Comparison of ENCODE assay signal across 8 cellular contexts in the genomic region with DNA sequence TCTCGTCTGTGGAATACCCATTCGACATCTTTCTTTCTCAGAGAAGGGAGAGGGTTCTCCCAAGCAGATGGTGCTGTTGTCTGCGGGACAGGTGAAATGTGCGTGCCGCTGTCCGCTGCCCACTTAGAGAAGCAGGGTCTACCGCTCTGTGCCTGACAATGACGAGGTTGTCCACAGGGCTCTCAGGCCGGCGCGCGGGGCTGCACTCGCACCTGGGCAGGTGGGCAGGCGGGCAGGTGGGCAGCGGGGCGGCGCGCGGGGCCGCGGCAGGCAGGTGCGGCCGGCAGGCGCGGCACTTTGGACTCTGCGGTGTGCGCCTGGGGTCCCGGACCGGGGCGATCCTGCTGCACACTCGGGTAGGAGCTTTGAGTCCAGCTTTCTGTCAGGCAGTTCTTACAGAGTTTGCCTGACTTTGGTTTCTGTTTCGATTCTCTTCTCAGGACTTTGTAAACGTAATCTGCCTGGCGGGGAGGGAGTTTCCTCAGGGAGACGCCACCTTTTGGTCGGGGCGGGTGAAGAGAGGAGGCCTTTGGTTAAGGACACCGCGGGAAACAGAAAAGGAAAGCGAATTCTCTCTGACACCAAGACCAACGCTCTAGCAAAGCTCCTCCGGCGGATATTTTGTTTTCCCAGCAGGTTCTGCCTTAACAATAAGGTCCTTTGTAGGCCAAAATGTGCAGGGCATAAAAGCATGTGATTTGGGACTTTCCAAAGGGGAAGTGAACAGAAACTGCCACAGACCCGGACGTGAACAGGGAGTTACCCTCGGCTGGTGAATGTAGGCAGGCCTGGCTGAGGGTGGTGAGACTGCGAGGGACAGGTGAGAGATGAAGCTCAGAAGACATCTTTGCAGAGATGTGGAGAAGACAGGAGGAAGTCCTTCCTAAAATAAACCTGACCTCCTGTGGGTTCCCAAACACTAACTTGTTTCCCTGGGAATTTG. TPM values are rescaled to one million over a fixed set of nuclear protein-coding genes. Genes with fewer than 3 reads are reported as not detected.
DNase-seq lines count a peak whose midpoint lies in the region; ATAC-seq and TF ChIP-seq lines count a peak whose summit lies in the region.

A gene (minus strand): TSS at position 405 of the 943 bp plus-strand sequence. CDS start 377 bp downstream, at position 28.

- H3K27ac Mint-ChIP-seq in T-helper 2 cell treated with Interferon-gamma antibody and Interleukin-4, amounts not matched to agents 5 μg/mL and 100 μg/mL, for 36 hours, result peak within 1 kb of the TSS; percentile 96

- WGBS in right cardiac atrium, result 1% methylated on average over 47 of the region's 47 CpGs

- DNase-seq in NB4 (ENCODE audit: low read depth), result peak; percentile 93
- DNase-seq in T-helper 2 cell treated with Interferon-gamma antibody and Interleukin-4, amounts not matched to agents 5 μg/mL and 100 μg/mL, for 36 hours (ENCODE audit: low spot score), result peak; percentile 79
- peak in 51 of 58 donors; percentile 5 to 72 (median 46) for DNase-seq in anterior cingulate cortex (lab: John Stamatoyannopoulos, UW)
- peak; percentile 84 to 91 (median 85) for DNase-seq in right cardiac atrium
- peak; percentile 80 for DNase-seq in putamen (ENCODE audit: low spot score)
- peak in 1 of 2 donors; percentile 93 for DNase-seq in vagina (ENCODE audit: extremely low spot score in 2 of 2)

- TF ChIP-seq POLR2A in NB4 (IDR thresholded peaks at IDR 0.05; ENCODE audit: extremely low read depth, insufficient read length) (no peak), vagina (IDR thresholded peaks at IDR 0.05) (no peak)

- peaks cover 44% of the 10 kb centered on the region for H3K4me1 Mint-ChIP-seq in T-helper 2 cell treated with Interferon-gamma antibody and Interleukin-4, amounts not matched to agents 5 μg/mL and 100 μg/mL, for 36 hours (ENCODE audit: low read depth)

- peak; percentile 85 for ATAC-seq in HG02571 (IDR thresholded peaks at IDR 0.05; ENCODE audit: unreplicated experiment)
- ATAC-seq in right cardiac atrium, result peak; percentile 97 to 98

- H3K4me1 ChIP-seq in right cardiac atrium (ENCODE audit: control insufficient read depth, insufficient read depth, low read length), result no peaks in the 10 kb centered on the region
- peaks cover 37% of the 10 kb centered on the region for H3K4me1 ChIP-seq in vagina

- no peaks in the 10 kb centered on the region for H3K9me3 Mint-ChIP-seq in T-helper 2 cell treated with Interferon-gamma antibody and Interleukin-4, amounts not matched to agents 5 μg/mL and 100 μg/mL, for 36 hours

- H3K4me3 Mint-ChIP-seq in T-helper 2 cell treated with Interferon-gamma antibody and Interleukin-4, amounts not matched to agents 5 μg/mL and 100 μg/mL, for 36 hours, result peak within 1 kb of the TSS; percentile 89

- intact Hi-C loops in right cardiac atrium (cut with DNase I) (no loop called here), vagina (cut with DNase I) (no loop called here)

- H3K27ac ChIP-seq in right cardiac atrium (ENCODE audit: low read length) (peak within 1 kb of the TSS; percentile 76), vagina (peak within 1 kb of the TSS; percentile 94)

- no peaks in the 10 kb centered on the region for H3K27me3 Mint-ChIP-seq in T-helper 2 cell treated with Interferon-gamma antibody and Interleukin-4, amounts not matched to agents 5 μg/mL and 100 μg/mL, for 36 hours (ENCODE audit: low read depth)

- peak within 1 kb of the TSS; percentile 95 for H3K4me3 ChIP-seq in NB4 (ENCODE audit: low read depth, low read length)
- H3K4me3 ChIP-seq in right cardiac atrium (ENCODE audit: low read length), result peak within 1 kb of the TSS; percentile 85
- peak within 1 kb of the TSS; percentile 76 to 100 for H3K4me3 ChIP-seq in vagina

- no peaks in the 10 kb centered on the region for H3K36me3 ChIP-seq in vagina

- H3K9me3 ChIP-seq in right cardiac atrium (ENCODE audit: control insufficient read depth, low read length) (no peaks in the 10 kb centered on the region), vagina (no peaks in the 10 kb centered on the region)

- peak; percentile 33; the same call in 1 of the 3 replicates for TF ChIP-seq CTCF in GM12872 (IDR thresholded peaks at IDR 0.05; ENCODE audit: insufficient read depth, low read depth, low read length)
- peak; percentile 45 for TF ChIP-seq CTCF in NB4 (IDR thresholded peaks at IDR 0.05; ENCODE audit: low read depth, low read length)
- TF ChIP-seq CTCF in vagina (IDR thresholded peaks at IDR 0.05), result peak in 1 of 3 experiments; percentile 34

- peaks cover 23% of the 10 kb centered on the region for H3K36me3 Mint-ChIP-seq in T-helper 2 cell treated with Interferon-gamma antibody and Interleukin-4, amounts not matched to agents 5 μg/mL and 100 μg/mL, for 36 hours (ENCODE audit: low read depth)

- H3K27me3 ChIP-seq in right cardiac atrium (ENCODE audit: control insufficient read depth, insufficient read depth) (no peaks in the 10 kb centered on the region), vagina (no peaks in the 10 kb centered on the region)

RNA-seq across cellular contexts. Expression of the gene that starts here (rescaled TPM):
- total RNA-seq in right cardiac atrium (10 to 100 TPM in 2 of 4 donors, 1 to 10 TPM in 2; 8.1 to 11.8 (median 10.0) TPM), vagina (12.3 TPM)
- polyA plus RNA-seq in right cardiac atrium, result 6.6 TPM
